18 cellular contexts compared by ENCODE assay signal in genomic region chr14:64496764-64497163, GRCh38. TPM values are rescaled to one million over a fixed set of nuclear protein-coding genes. Genes with fewer than 3 reads are reported as not detected.
"Had no signal": no experiment of that assay in that cellular context is flagged by ENCODE, and none has a peak within 500 bp of the region (broad histone marks: within the 10 kb centered on the region; RNA-seq: fewer than 3 reads in every experiment).

No MANE protein-coding gene starts in this region.

- H3K27ac Mint-ChIP-seq: activated B cell treated with CpG ODN at 0.5 μM for 24 hours; activated naive CD8-positive, alpha-beta T cell treated with anti-CD3 and anti-CD28 coated beads, Interleukin-2, amount 10 ng/mL, durations not matched to agents 7 days and 5 days had no signal

- H3K27me3 ChIP-seq: ascending aorta, breast epithelium, dorsolateral prefrontal cortex, gastrocnemius medialis, heart left ventricle, right lobe of liver, stomach, testis, upper lobe of right lung had no signal

- H3K27me3 Mint-ChIP-seq: activated B cell treated with CpG ODN at 0.5 μM for 24 hours; activated CD4-positive, alpha-beta T cell treated with anti-CD3 and anti-CD28 coated beads, Interleukin-2, amount 10 ng/mL, durations not matched to agents 7 days and 5 days; activated naive CD8-positive, alpha-beta T cell treated with anti-CD3 and anti-CD28 coated beads, Interleukin-2, amount 10 ng/mL, durations not matched to agents 7 days and 5 days had no signal

- ATAC-seq: gastrocnemius medialis, heart left ventricle, psoas muscle, right lobe of liver, upper lobe of right lung had no signal

- H3K27ac ChIP-seq: ascending aorta, breast epithelium, dorsolateral prefrontal cortex, psoas muscle, right lobe of liver, stomach, testis, upper lobe of right lung had no signal

- H3K36me3 ChIP-seq: breast epithelium, right lobe of liver had no signal

- H3K9me3 Mint-ChIP-seq: activated B cell treated with CpG ODN at 0.5 μM for 24 hours; activated CD4-positive, alpha-beta T cell treated with anti-CD3 and anti-CD28 coated beads, Interleukin-2, amount 10 ng/mL, durations not matched to agents 7 days and 5 days; activated naive CD8-positive, alpha-beta T cell treated with anti-CD3 and anti-CD28 coated beads, Interleukin-2, amount 10 ng/mL, durations not matched to agents 7 days and 5 days; immature natural killer cell; neural crest cell had no signal

- H3K4me3 Mint-ChIP-seq: activated B cell treated with CpG ODN at 0.5 μM for 24 hours; activated CD4-positive, alpha-beta T cell treated with anti-CD3 and anti-CD28 coated beads, Interleukin-2, amount 10 ng/mL, durations not matched to agents 7 days and 5 days; immature natural killer cell; neural crest cell had no signal

- H3K9me3 ChIP-seq: ascending aorta, breast epithelium, gastrocnemius medialis, heart left ventricle, psoas muscle, right lobe of liver, stomach, testis, upper lobe of right lung had no signal

- DNase-seq: activated B cell treated with CpG ODN at 0.5 μM for 24 hours; activated CD4-positive, alpha-beta T cell treated with anti-CD3 and anti-CD28 coated beads, Interleukin-2, amount 10 ng/mL, durations not matched to agents 7 days and 5 days; activated gamma-delta T cell; activated naive CD8-positive, alpha-beta T cell treated with anti-CD3 and anti-CD28 coated beads, Interleukin-2, amount 10 ng/mL, durations not matched to agents 7 days and 5 days; activated T-cell treated with anti-CD3 and anti-CD28 coated beads, Interleukin-2, amount 50 U/mL, for 1 hour; dorsolateral prefrontal cortex; gastrocnemius medialis; heart left ventricle; immature natural killer cell; psoas muscle; right lobe of liver; stomach; testis; upper lobe of right lung had no signal

- H3K4me3 ChIP-seq: ascending aorta, breast epithelium, dorsolateral prefrontal cortex, gastrocnemius medialis, heart left ventricle, psoas muscle, right lobe of liver, smooth muscle cell, stomach, testis, upper lobe of right lung had no signal

RNA-seq across cellular contexts. Expression of gene PPP1R36, which starts 53.0 kb away (rescaled TPM):
- total RNA-seq: activated B cell treated with CpG ODN at 0.5 μM for 24 hours, ascending aorta had no signal
